ENCODE assay signal across 8 cellular contexts in genomic region chr6:35260642-35261570, GRCh38. TPM values are rescaled to one million over a fixed set of nuclear protein-coding genes. Genes with fewer than 3 reads are reported as not detected.
DNase-seq lines count a peak whose midpoint lies in the region; ATAC-seq, FAIRE-seq and TF ChIP-seq lines count a peak whose summit lies in the region.

No MANE protein-coding gene starts in this region.

- H3K79me2 ChIP-seq in K562 (ENCODE audit: control insufficient read depth, insufficient read depth, low read length) = peaks cover 34% of the 10 kb centered on the region

- H3K4me3 ChIP-seq in right atrium auricular region (peak overlapping the region; percentile 85 to 91), K562 (peak overlapping the region; percentile 79)

- no peaks in the 10 kb centered on the region for H3K36me3 Mint-ChIP-seq in mesothelial cell of epicardium

- H4K20me1 ChIP-seq in K562 (replicated peaks; ENCODE audit: control insufficient read depth, insufficient read depth, low read length) = no peaks in the 10 kb centered on the region

- TF ChIP-seq CTCF in right atrium auricular region (IDR thresholded peaks at IDR 0.05) (no peak), K562 (IDR thresholded peaks at IDR 0.05 in 2 of 3, conservative IDR thresholded peaks at IDR 0.05 in 1 of 3; ENCODE audit: insufficient read depth in 2 of 3, low read depth in 1 of 3, low read length in 3 of 3) (no peak), mesothelial cell of epicardium (IDR thresholded peaks at IDR 0.05; ENCODE audit: unreplicated experiment) (no peak)

- peak overlapping the region; percentile 96 to 98 for H3K27ac ChIP-seq in right atrium auricular region
- peak overlapping the region; percentile 95 for H3K27ac ChIP-seq in K562 (ENCODE audit: extremely low read depth, low read depth, low read length)

- DNase-seq in right atrium auricular region (ENCODE audit: low spot score) (no peak), left cardiac atrium (no peak), K562 (ENCODE audit: extremely low read depth in 1 of 4, low spot score in 3 of 4) (no peak), mesothelial cell of epicardium (ENCODE audit: low spot score in 2 of 2, unreplicated experiment in 2 of 2) (no peak), NCI-H748 treated with DMSO at 0.1 percent for 48 hours (lab: John Stamatoyannopoulos, UW) (no peak), HPDE6-E6E7 (ENCODE audit: extremely low spot score) (no peak)

- H3K9me1 ChIP-seq in K562 (ENCODE audit: control insufficient read depth, insufficient read depth, low read length) = no peaks in the 10 kb centered on the region

- H3K9me3 Mint-ChIP-seq in mesothelial cell of epicardium = no peaks in the 10 kb centered on the region

- H2AFZ ChIP-seq in K562 (ENCODE audit: low read depth, low read length) = peak overlapping the region; percentile 87

- TF ChIP-seq POLR2A in K562 (conservative IDR thresholded peaks at IDR 0.05) = no peak

- H3K9ac ChIP-seq in K562 (ENCODE audit: insufficient read depth in 1 of 2, low read depth in 2 of 2, low read length in 2 of 2) = peak overlapping the region; percentile 83 to 96; a peak in 3 of 4 replicates

- BruUV-seq in K562 (replicated peaks; lab: Mats Ljungman, UMichigan) = TSS peak; percentile 45

- ATAC-seq in left cardiac atrium = no peak
- no peak for ATAC-seq in K562
- ATAC-seq in GM21619 (IDR thresholded peaks at IDR 0.05; ENCODE audit: unreplicated experiment) = no peak
- no peak for ATAC-seq in HG02642 (IDR thresholded peaks at IDR 0.05; ENCODE audit: poor library complexity, unreplicated experiment)

- in situ Hi-C loops in K562 (cut with MboI) = no loop called here

- H3K4me1 ChIP-seq in right atrium auricular region (peaks cover 0 to 46% of the 10 kb centered on the region in 2 donors), K562 (replicated peaks in 1 of 2; ENCODE audit: control insufficient read depth in 2 of 2, insufficient read depth in 2 of 2, low read length in 2 of 2) (peaks cover 18 to 55% of the 10 kb centered on the region in 2 experiments)

- intact Hi-C loops in left cardiac atrium (cut with DNase I) = no loop called here
- intact Hi-C loops in K562 (cut with micrococcal nuclease) = no loop called here

- H3K4me3 Mint-ChIP-seq in mesothelial cell of epicardium = peak overlapping the region; percentile 95

- peak overlapping the region; percentile 93 for H3K27ac Mint-ChIP-seq in mesothelial cell of epicardium

- H3K36me3 ChIP-seq in right atrium auricular region = no peaks in the 10 kb centered on the region
- H3K36me3 ChIP-seq in K562 (ENCODE audit: control insufficient read depth, insufficient read depth, low read length) = no peaks in the 10 kb centered on the region

- POLR2A ChIA-PET in K562 (lab: Yijun Ruan, JAX) = interaction anchor here (0.6 to 2.6 kb wide), 9 partner anchors 8 to 468 kb away, joined by 3 to 34 read pairs (median 3); partner anchors contain the start of gene DEF6

- no peaks in the 10 kb centered on the region for H3K27me3 ChIP-seq in right atrium auricular region
- H3K27me3 ChIP-seq in K562 (ENCODE audit: control insufficient read depth in 2 of 2, insufficient read depth in 2 of 2, low read length in 2 of 2) = no peaks in the 10 kb centered on the region

- H3K4me2 ChIP-seq in K562 (ENCODE audit: insufficient read depth, low read length) = peak overlapping the region; percentile 94

- 34% methylated on average over 6 of the region's 6 CpGs for WGBS in K562 (ENCODE audit: insufficient coverage, low coverage, missing lambda C conversion rate)

- no peaks in the 10 kb centered on the region for H3K9me3 ChIP-seq in right atrium auricular region
- H3K9me3 ChIP-seq in K562 (replicated peaks; ENCODE audit: control insufficient read depth, insufficient read depth, low read depth, low read length) = no peaks in the 10 kb centered on the region

- no peak for TF ChIP-seq RAD21 in K562 (CRISPR knock-in tag; conservative IDR thresholded peaks at IDR 0.05 in 1 of 2, IDR thresholded peaks at IDR 0.05 in 1 of 2)

- FAIRE-seq in K562 (lab: Jason Lieb, UNC) = peak; percentile 64

- H3K27me3 Mint-ChIP-seq in mesothelial cell of epicardium (ENCODE audit: low read depth) = no peaks in the 10 kb centered on the region

- CTCF ChIA-PET in K562 (lab: Yijun Ruan, JAX; ENCODE audit: low intra/inter-chr PET ratio) = no interaction called here

- 0 out of 2 replicates have a peak, but pooled peaks have one; percentile 5 for TF ChIP-seq EP300 in K562 (IDR thresholded peaks at IDR 0.05; ENCODE audit: low read length)

- H3K4me1 Mint-ChIP-seq in mesothelial cell of epicardium = peaks cover 39% of the 10 kb centered on the region

RNA-seq across cellular contexts. Expression of gene ZNF76, which starts 1.4 kb away (rescaled TPM):
- total RNA-seq in right atrium auricular region (10 to 100 TPM; 25.4 to 26.0 TPM), left cardiac atrium (10 to 100 TPM; 24.1 to 26.4 TPM), K562 (2014; rRNA removed) (10.7 and 13.1 TPM in 2 replicates), K562 (2014; rRNA removed; fragmentation: Illumina TruSeq; extraction: Trizol) (3.9 and 4.4 TPM in 2 replicates), K562 (2015; rRNA removed; fragmentation: Illumina TruSeq; extraction: Trizol) (4.3 and 5.0 TPM in 2 replicates), K562 (2021) (13.1 and 16.0 TPM in 2 replicates), mesothelial cell of epicardium (56.6 to 58.3 TPM (median 56.9 TPM) in 3 replicates)
- total RNA-seq in K562 (2011; cell fraction: chromatin; rRNA removed; ENCODE audit: low replicate concordance) = 63.3 and 125 TPM in 2 replicates
- 52.7 and 67.8 TPM in 2 replicates for total RNA-seq in K562 (2011; cell fraction: nucleolus; rRNA removed)
- total RNA-seq in K562 (2011; cell fraction: nucleoplasm; rRNA removed) = 59.0 and 75.9 TPM in 2 replicates
- polyA plus RNA-seq in K562 (2011; rRNA removed) (14.9 and 26.5 TPM in 2 replicates), K562 (2014; fragmentation: Illumina TruSeq; extraction: Trizol) (10.9 and 16.1 TPM in 2 replicates), K562 (2014; fragmentation: Nextera tagmentation; extraction: Ambion mirVana) (1 to 10 TPM; 1.2 to 1.3 TPM), K562 (2014; rRNA removed) (16.9 and 17.8 TPM in 2 replicates)
- polyA plus RNA-seq in K562 (2011; cell fraction: cytosol; rRNA removed) = 13.5 and 17.8 TPM in 2 replicates
- polyA plus RNA-seq in K562 (2011; cell fraction: nucleus; rRNA removed) = 121 and 138 TPM in 2 replicates
- polyA plus RNA-seq in K562 (2012) = 11.7 and 27.2 TPM in 2 replicates
- 13.5 and 18.6 TPM in 2 replicates for polyA minus RNA-seq in K562 (2011; rRNA and poly(A)+ RNA removed)
- 3.8 and 11.0 TPM in 2 replicates for polyA minus RNA-seq in K562 (2011; cell fraction: cytosol; rRNA and poly(A)+ RNA removed)
- 18.3 and 27.4 TPM in 2 replicates for polyA minus RNA-seq in K562 (2011; cell fraction: nucleus; rRNA and poly(A)+ RNA removed)

RNA-seq across cellular contexts. Expression of gene DEF6, which starts 36.7 kb away (rescaled TPM):
- total RNA-seq in right atrium auricular region = 1 to 10 TPM; 1.4 to 2.2 TPM
- 1 to 10 TPM; 2.5 to 4.7 TPM for total RNA-seq in left cardiac atrium
- total RNA-seq in K562 (2011; cell fraction: chromatin; rRNA removed; ENCODE audit: low replicate concordance) = 16.1 and 32.8 TPM in 2 replicates
- total RNA-seq in K562 (2011; cell fraction: nucleolus; rRNA removed) = 31.3 and 33.7 TPM in 2 replicates
- total RNA-seq in K562 (2011; cell fraction: nucleoplasm; rRNA removed) = 22.9 and 25.3 TPM in 2 replicates
- 42.0 and 43.4 TPM in 2 replicates for total RNA-seq in K562 (2014; rRNA removed)
- 10.0 and 13.5 TPM in 2 replicates for total RNA-seq in K562 (2014; rRNA removed; fragmentation: Illumina TruSeq; extraction: Trizol)
- 22.7 and 24.5 TPM in 2 replicates for total RNA-seq in K562 (2015; rRNA removed; fragmentation: Illumina TruSeq; extraction: Trizol)
- 30.9 and 37.8 TPM in 2 replicates for total RNA-seq in K562 (2021)
- 27.5 and 42.7 TPM in 2 replicates for polyA plus RNA-seq in K562 (2011; rRNA removed)
- polyA plus RNA-seq in K562 (2011; cell fraction: cytosol; rRNA removed) = 38.6 and 39.4 TPM in 2 replicates
- 97.0 and 136 TPM in 2 replicates for polyA plus RNA-seq in K562 (2011; cell fraction: nucleus; rRNA removed)
- polyA plus RNA-seq in K562 (2012) = 23.2 and 45.2 TPM in 2 replicates
- 15.9 and 22.0 TPM in 2 replicates for polyA plus RNA-seq in K562 (2014; fragmentation: Illumina TruSeq; extraction: Trizol)
- polyA plus RNA-seq in K562 (2014; fragmentation: Nextera tagmentation; extraction: Ambion mirVana) = 1 to 10 TPM; 1.3 to 1.4 TPM
- polyA plus RNA-seq in K562 (2014; rRNA removed) = 44.6 and 45.7 TPM in 2 replicates
- polyA minus RNA-seq in K562 (2011; rRNA and poly(A)+ RNA removed) = 22.7 and 23.2 TPM in 2 replicates
- 15.9 and 23.3 TPM in 2 replicates for polyA minus RNA-seq in K562 (2011; cell fraction: cytosol; rRNA and poly(A)+ RNA removed)
- polyA minus RNA-seq in K562 (2011; cell fraction: nucleus; rRNA and poly(A)+ RNA removed) = 25.7 and 35.2 TPM in 2 replicates
- total RNA-seq in mesothelial cell of epicardium = 9.3 to 11.3 TPM (median 9.7 TPM) in 3 replicates

RNA-seq across cellular contexts. Expression of gene SCUBE3, which starts 47.1 kb away (rescaled TPM):
- total RNA-seq in right atrium auricular region = under 1 TPM; 0.12 to 0.59 TPM
- total RNA-seq in left cardiac atrium = under 1 TPM; 0.13 to 0.44 TPM
- not detected in 2 replicates for total RNA-seq in K562 (2011; cell fraction: chromatin; rRNA removed; ENCODE audit: low replicate concordance)
- not detected in 2 replicates for total RNA-seq in K562 (2011; cell fraction: nucleolus; rRNA removed)
- total RNA-seq in K562 (2011; cell fraction: nucleoplasm; rRNA removed) = not detected in 2 replicates
- not detected in 2 replicates for total RNA-seq in K562 (2014; rRNA removed)
- total RNA-seq in K562 (2014; rRNA removed; fragmentation: Illumina TruSeq; extraction: Trizol) = not detected in 2 replicates
- total RNA-seq in K562 (2015; rRNA removed; fragmentation: Illumina TruSeq; extraction: Trizol) = not detected in 2 replicates
- 0.02 TPM in 1 of 2 replicates, not detected in the other for total RNA-seq in K562 (2021)
- not detected in 2 replicates for polyA plus RNA-seq in K562 (2011; rRNA removed)
- not detected in 2 replicates for polyA plus RNA-seq in K562 (2011; cell fraction: cytosol; rRNA removed)
- not detected in 2 replicates for polyA plus RNA-seq in K562 (2011; cell fraction: nucleus; rRNA removed)
- polyA plus RNA-seq in K562 (2012) = 0.08 and 0.19 TPM in 2 replicates
- not detected in 2 replicates for polyA plus RNA-seq in K562 (2014; fragmentation: Illumina TruSeq; extraction: Trizol)
- polyA plus RNA-seq in K562 (2014; fragmentation: Nextera tagmentation; extraction: Ambion mirVana) = under 1 TPM; 0.01 to 0.11 TPM
- polyA plus RNA-seq in K562 (2014; rRNA removed) = not detected in 2 replicates
- polyA minus RNA-seq in K562 (2011; rRNA and poly(A)+ RNA removed) = not detected in 2 replicates
- not detected in 2 replicates for polyA minus RNA-seq in K562 (2011; cell fraction: cytosol; rRNA and poly(A)+ RNA removed)
- polyA minus RNA-seq in K562 (2011; cell fraction: nucleus; rRNA and poly(A)+ RNA removed) = not detected in 2 replicates
- 51.9 to 54.8 TPM (median 53.2 TPM) in 3 replicates for total RNA-seq in mesothelial cell of epicardium

Comparison
In these comparisons a context has a peak if more than half of its experiments do, and no peak if none do; other contexts are left out.
1. RNA of gene SCUBE3, which starts 47.1 kb away (total RNA-seq): 51.9 to 54.8 TPM in mesothelial cell of epicardium; 0.12 to 0.59 TPM in right atrium auricular region, 0.13 to 0.44 TPM in left cardiac atrium and 0.02 TPM in K562; every median in the first group is over 10 times any median in the second.